In the genomic region with DNA sequence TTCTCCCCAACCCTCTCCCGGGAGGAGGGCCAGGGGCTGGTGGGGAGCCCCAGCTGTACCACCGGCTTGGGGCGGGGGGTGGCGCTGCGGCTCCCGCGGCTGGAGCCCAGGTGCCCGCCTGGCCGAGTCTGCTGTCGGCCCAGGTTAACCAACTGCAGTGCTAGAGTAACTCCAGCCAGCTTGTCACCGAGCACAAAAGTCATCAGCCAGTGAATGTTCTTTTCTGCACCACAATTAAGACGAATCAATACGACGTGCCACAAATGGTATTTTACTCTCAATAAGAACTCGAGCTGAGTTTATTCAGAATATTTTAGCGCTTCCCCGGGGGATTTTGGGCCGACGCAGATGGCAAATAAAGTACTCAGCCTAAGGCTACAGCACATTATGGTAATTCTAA, we compare ENCODE assay signal across 1 cellular context.
TF ChIP-seq lines count a peak whose summit lies in the region.

No MANE protein-coding gene starts in this region.

TF ChIP-seq in HepG2, 621 proteins besides CTCF, POLR2A, EP300 and RAD21 (continued from another document):
- TF ChIP-seq, protein P1, sequence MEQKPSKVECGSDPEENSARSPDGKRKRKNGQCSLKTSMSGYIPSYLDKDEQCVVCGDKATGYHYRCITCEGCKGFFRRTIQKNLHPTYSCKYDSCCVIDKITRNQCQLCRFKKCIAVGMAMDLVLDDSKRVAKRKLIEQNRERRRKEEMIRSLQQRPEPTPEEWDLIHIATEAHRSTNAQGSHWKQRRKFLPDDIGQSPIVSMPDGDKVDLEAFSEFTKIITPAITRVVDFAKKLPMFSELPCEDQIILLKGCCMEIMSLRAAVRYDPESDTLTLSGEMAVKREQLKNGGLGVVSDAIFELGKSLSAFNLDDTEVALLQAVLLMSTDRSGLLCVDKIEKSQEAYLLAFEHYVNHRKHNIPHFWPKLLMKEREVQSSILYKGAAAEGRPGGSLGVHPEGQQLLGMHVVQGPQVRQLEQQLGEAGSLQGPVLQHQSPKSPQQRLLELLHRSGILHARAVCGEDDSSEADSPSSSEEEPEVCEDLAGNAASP (CRISPR knock-in tag; IDR thresholded peaks at IDR 0.05; ENCODE audit: borderline replicate concordance), result no peak
- TF ChIP-seq, protein P2, sequence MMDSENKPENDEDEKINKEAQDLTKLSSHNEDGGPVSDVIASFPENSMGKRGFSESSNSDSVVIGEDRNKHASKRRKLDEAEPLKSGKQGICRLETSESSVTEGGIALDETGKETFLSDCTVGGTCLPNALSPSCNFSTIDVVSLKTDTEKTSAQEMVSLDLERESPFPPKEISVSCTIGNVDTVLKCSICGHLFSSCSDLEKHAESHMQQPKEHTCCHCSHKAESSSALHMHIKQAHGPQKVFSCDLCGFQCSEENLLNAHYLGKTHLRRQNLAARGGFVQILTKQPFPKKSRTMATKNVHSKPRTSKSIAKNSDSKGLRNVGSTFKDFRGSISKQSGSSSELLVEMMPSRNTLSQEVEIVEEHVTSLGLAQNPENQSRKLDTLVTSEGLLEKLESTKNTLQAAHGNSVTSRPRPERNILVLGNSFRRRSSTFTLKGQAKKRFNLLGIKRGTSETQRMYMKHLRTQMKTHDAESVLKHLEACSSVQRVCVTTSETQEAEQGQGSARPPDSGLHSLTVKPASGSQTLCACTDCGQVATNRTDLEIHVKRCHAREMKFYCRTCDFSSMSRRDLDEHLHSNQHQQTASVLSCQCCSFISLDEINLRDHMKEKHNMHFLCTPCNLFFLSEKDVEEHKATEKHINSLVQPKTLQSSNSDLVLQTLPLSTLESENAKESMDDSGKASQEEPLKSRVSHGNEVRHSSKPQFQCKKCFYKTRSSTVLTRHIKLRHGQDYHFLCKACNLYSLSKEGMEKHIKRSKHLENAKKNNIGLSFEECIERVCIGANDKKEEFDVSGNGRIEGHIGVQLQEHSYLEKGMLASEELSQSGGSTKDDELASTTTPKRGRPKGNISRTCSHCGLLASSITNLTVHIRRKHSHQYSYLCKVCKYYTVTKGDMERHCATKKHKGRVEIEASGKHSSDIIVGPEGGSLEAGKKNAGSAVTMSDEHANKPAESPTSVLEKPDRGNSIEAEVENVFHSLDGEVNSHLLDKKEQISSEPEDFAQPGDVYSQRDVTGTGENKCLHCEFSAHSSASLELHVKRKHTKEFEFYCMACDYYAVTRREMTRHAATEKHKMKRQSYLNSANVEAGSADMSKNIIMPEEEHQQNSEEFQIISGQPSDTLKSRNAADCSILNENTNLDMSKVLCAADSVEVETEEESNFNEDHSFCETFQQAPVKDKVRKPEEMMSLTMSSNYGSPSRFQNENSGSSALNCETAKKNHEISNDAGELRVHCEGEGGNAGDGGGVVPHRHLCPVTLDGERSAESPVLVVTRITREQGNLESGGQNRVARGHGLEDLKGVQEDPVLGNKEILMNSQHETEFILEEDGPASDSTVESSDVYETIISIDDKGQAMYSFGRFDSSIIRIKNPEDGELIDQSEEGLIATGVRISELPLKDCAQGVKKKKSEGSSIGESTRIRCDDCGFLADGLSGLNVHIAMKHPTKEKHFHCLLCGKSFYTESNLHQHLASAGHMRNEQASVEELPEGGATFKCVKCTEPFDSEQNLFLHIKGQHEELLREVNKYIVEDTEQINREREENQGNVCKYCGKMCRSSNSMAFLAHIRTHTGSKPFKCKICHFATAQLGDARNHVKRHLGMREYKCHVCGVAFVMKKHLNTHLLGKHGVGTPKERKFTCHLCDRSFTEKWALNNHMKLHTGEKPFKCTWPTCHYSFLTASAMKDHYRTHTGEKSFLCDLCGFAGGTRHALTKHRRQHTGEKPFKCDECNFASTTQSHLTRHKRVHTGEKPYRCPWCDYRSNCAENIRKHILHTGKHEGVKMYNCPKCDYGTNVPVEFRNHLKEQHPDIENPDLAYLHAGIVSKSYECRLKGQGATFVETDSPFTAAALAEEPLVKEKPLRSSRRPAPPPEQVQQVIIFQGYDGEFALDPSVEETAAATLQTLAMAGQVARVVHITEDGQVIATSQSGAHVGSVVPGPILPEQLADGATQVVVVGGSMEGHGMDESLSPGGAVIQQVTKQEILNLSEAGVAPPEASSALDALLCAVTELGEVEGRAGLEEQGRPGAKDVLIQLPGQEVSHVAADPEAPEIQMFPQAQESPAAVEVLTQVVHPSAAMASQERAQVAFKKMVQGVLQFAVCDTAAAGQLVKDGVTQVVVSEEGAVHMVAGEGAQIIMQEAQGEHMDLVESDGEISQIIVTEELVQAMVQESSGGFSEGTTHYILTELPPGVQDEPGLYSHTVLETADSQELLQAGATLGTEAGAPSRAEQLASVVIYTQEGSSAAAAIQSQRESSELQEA (CRISPR knock-in tag; IDR thresholded peaks at IDR 0.05; ENCODE audit: not compliant biosample characterization), result no peak
- TF ChIP-seq ZNF337 (CRISPR knock-in tag; IDR thresholded peaks at IDR 0.05; ENCODE audit: borderline replicate concordance, low read depth), result no peak
- TF ChIP-seq ZNF570 (CRISPR knock-in tag; IDR thresholded peaks at IDR 0.05; ENCODE audit: borderline replicate concordance), result no peak
- no peak for TF ChIP-seq HNRNPL (IDR thresholded peaks at IDR 0.05; ENCODE audit: low read depth, low read length)
- no peak for TF ChIP-seq ZNF484 (CRISPR knock-in tag; IDR thresholded peaks at IDR 0.05; ENCODE audit: borderline replicate concordance, low read depth)
- no peak for TF ChIP-seq EZH2 (conservative IDR thresholded peaks at IDR 0.05; ENCODE audit: low read depth, low read length)
- no peak for TF ChIP-seq ZNF235 (CRISPR knock-in tag; IDR thresholded peaks at IDR 0.05; ENCODE audit: borderline replicate concordance)
- TF ChIP-seq GATAD1 (CRISPR knock-in tag; IDR thresholded peaks at IDR 0.05), result no peak
- no peak for TF ChIP-seq RXRA (CRISPR knock-in tag; IDR thresholded peaks at IDR 0.05)
- TF ChIP-seq, protein P3, sequence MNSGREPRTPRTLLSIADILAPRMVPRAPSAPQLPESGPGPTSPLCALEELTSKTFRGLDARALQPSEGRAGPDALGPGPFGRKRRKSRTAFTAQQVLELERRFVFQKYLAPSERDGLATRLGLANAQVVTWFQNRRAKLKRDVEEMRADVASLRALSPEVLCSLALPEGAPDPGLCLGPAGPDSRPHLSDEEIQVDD (CRISPR knock-in tag; IDR thresholded peaks at IDR 0.05; ENCODE audit: borderline replicate concordance), result no peak
- TF ChIP-seq ZBTB1 (CRISPR knock-in tag; IDR thresholded peaks at IDR 0.05; ENCODE audit: borderline replicate concordance), result no peak
- TF ChIP-seq, protein P4, sequence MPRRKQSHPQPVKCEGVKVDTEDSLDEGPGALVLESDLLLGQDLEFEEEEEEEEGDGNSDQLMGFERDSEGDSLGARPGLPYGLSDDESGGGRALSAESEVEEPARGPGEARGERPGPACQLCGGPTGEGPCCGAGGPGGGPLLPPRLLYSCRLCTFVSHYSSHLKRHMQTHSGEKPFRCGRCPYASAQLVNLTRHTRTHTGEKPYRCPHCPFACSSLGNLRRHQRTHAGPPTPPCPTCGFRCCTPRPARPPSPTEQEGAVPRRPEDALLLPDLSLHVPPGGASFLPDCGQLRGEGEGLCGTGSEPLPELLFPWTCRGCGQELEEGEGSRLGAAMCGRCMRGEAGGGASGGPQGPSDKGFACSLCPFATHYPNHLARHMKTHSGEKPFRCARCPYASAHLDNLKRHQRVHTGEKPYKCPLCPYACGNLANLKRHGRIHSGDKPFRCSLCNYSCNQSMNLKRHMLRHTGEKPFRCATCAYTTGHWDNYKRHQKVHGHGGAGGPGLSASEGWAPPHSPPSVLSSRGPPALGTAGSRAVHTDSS (CRISPR knock-in tag; conservative IDR thresholded peaks at IDR 0.05), result no peak
- TF ChIP-seq, protein P5, sequence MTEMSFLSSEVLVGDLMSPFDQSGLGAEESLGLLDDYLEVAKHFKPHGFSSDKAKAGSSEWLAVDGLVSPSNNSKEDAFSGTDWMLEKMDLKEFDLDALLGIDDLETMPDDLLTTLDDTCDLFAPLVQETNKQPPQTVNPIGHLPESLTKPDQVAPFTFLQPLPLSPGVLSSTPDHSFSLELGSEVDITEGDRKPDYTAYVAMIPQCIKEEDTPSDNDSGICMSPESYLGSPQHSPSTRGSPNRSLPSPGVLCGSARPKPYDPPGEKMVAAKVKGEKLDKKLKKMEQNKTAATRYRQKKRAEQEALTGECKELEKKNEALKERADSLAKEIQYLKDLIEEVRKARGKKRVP (CRISPR knock-in tag; IDR thresholded peaks at IDR 0.05), result no peak
- no peak for TF ChIP-seq RORA (CRISPR knock-in tag; IDR thresholded peaks at IDR 0.05)
TF ChIP-seq in HepG2: peak in this region for 0.
